ENCODE assay signal across 8 cellular contexts in genomic region chr14:81470553-81470826, GRCh38.
DNase-seq lines count a peak whose midpoint lies in the region; ATAC-seq and TF ChIP-seq lines count a peak whose summit lies in the region.
"Not testable (repeated sequence)": the region's sequence is repeated elsewhere in the genome, so short reads cannot be mapped to it uniquely, and the experiment has no call there.

No MANE protein-coding gene starts in this region.

- DNase-seq in activated T-cell treated with anti-CD3 and anti-CD28 coated beads, Interleukin-2, amount 50 U/mL, for 24 hours; stimulated activated effector memory CD8-positive, alpha-beta T cell treated with anti-CD3 and anti-CD28 coated beads, Interleukin-12 subunit alpha, Interleukin-12 subunit beta, amount 100 ng/mL, for 72 hours (ENCODE audit: low spot score in 2 of 2): not testable (repeated sequence)

- ATAC-seq in GM18511 (IDR thresholded peaks at IDR 0.05; ENCODE audit: unreplicated experiment) (peak; percentile 40), GM19372 (IDR thresholded peaks at IDR 0.05; ENCODE audit: low read depth, unreplicated experiment) (peak; percentile 31), GM21576 (IDR thresholded peaks at IDR 0.05; ENCODE audit: unreplicated experiment) (peak; percentile 26), HG02884 (IDR thresholded peaks at IDR 0.05; ENCODE audit: unreplicated experiment) (peak; percentile 30), HG03159 (IDR thresholded peaks at IDR 0.05; ENCODE audit: unreplicated experiment) (peak; percentile 21)
- ATAC-seq in stimulated activated effector memory CD8-positive, alpha-beta T cell treated with anti-CD3 and anti-CD28 coated beads, Interleukin-12 subunit alpha, Interleukin-12 subunit beta, amount 100 ng/mL, for 72 hours = not testable (repeated sequence)

- H3K27me3 Mint-ChIP-seq in activated T-cell treated with anti-CD3 and anti-CD28 coated beads, Interleukin-2, amount 50 U/mL, for 24 hours = not testable (repeated sequence)

- H2AFZ ChIP-seq in KMS-11 (ENCODE audit: low read depth) = not testable (repeated sequence)

- H3K36me3 Mint-ChIP-seq in activated T-cell treated with anti-CD3 and anti-CD28 coated beads, Interleukin-2, amount 50 U/mL, for 24 hours (ENCODE audit: low read depth) = peaks cover 43% of the 10 kb centered on the region
- H3K36me3 Mint-ChIP-seq in stimulated activated effector memory CD8-positive, alpha-beta T cell treated with anti-CD3 and anti-CD28 coated beads, Interleukin-12 subunit alpha, Interleukin-12 subunit beta, amount 100 ng/mL, for 72 hours = peaks cover 40% of the 10 kb centered on the region

- H3K27me3 ChIP-seq in KMS-11 (ENCODE audit: insufficient read depth, low read depth) = not testable (repeated sequence)

- not testable (repeated sequence) for H4K20me1 ChIP-seq in KMS-11 (ENCODE audit: insufficient read depth)

- not testable (repeated sequence) for H3K9me3 Mint-ChIP-seq in activated T-cell treated with anti-CD3 and anti-CD28 coated beads, Interleukin-2, amount 50 U/mL, for 24 hours; stimulated activated effector memory CD8-positive, alpha-beta T cell treated with anti-CD3 and anti-CD28 coated beads, Interleukin-12 subunit alpha, Interleukin-12 subunit beta, amount 100 ng/mL, for 72 hours

- peaks cover 60% of the 10 kb centered on the region for H3K4me1 Mint-ChIP-seq in activated T-cell treated with anti-CD3 and anti-CD28 coated beads, Interleukin-2, amount 50 U/mL, for 24 hours (ENCODE audit: low read depth)
- peaks cover 43% of the 10 kb centered on the region for H3K4me1 Mint-ChIP-seq in stimulated activated effector memory CD8-positive, alpha-beta T cell treated with anti-CD3 and anti-CD28 coated beads, Interleukin-12 subunit alpha, Interleukin-12 subunit beta, amount 100 ng/mL, for 72 hours

- peak overlapping the region; percentile 93 for H3K27ac Mint-ChIP-seq in activated T-cell treated with anti-CD3 and anti-CD28 coated beads, Interleukin-2, amount 50 U/mL, for 24 hours
- peak overlapping the region; percentile 83 for H3K27ac Mint-ChIP-seq in stimulated activated effector memory CD8-positive, alpha-beta T cell treated with anti-CD3 and anti-CD28 coated beads, Interleukin-12 subunit alpha, Interleukin-12 subunit beta, amount 100 ng/mL, for 72 hours

- H3K4me2 ChIP-seq in KMS-11 = peak overlapping the region; percentile 77

- H3K9ac ChIP-seq in KMS-11 = peak overlapping the region; percentile 47; the same call in 1 of the 2 replicates

- H3K27ac ChIP-seq in KMS-11 = peak overlapping the region; percentile 94

- not testable (repeated sequence) for H3K4me3 ChIP-seq in KMS-11 (IDR thresholded peaks at IDR 0.05; ENCODE audit: insufficient read depth, low read depth, low read length)

- H3K79me2 ChIP-seq in KMS-11 (ENCODE audit: insufficient read depth, low read depth) = not testable (repeated sequence)

- TF ChIP-seq CTCF in KMS-11 (conservative IDR thresholded peaks at IDR 0.05; ENCODE audit: low read depth, low read length) = not testable (repeated sequence)

- H3K36me3 ChIP-seq in KMS-11 (ENCODE audit: insufficient read depth) = not testable (repeated sequence)

- H3K4me1 ChIP-seq in KMS-11 (ENCODE audit: low read depth, poor library complexity, severe bottlenecking) = peaks cover 74% of the 10 kb centered on the region

- H3K4me3 Mint-ChIP-seq in activated T-cell treated with anti-CD3 and anti-CD28 coated beads, Interleukin-2, amount 50 U/mL, for 24 hours = peak overlapping the region; percentile 15
- not testable (repeated sequence) for H3K4me3 Mint-ChIP-seq in stimulated activated effector memory CD8-positive, alpha-beta T cell treated with anti-CD3 and anti-CD28 coated beads, Interleukin-12 subunit alpha, Interleukin-12 subunit beta, amount 100 ng/mL, for 72 hours
